Comparison of ENCODE assay signal across 14 cellular contexts in the genomic region with DNA sequence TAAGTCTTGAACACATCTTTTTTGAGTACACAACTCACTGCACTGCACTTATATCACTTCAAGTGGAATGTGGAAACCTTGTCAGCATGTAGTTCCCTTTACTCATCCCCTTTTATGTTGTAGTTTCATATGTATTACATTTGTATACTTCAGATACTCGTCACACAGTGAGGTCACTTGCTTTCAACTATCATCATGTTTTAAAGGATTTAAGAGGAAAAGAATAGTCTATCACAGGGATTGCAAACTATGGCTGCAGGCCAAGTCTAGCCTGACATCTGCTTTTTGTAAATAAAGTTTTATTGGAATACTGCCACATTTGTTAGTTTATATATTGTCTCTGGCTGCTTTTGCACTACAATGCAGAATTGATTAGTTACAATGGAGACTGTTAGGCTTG. TPM values are rescaled to one million over a fixed set of nuclear protein-coding genes. Genes with fewer than 3 reads are reported as not detected.
DNase-seq lines count a peak whose midpoint lies in the region; ATAC-seq and TF ChIP-seq lines count a peak whose summit lies in the region.
"Had no signal": no experiment of that assay in that cellular context is flagged by ENCODE, and none has a peak within 500 bp of the region (broad histone marks: within the 10 kb centered on the region; RNA-seq: fewer than 3 reads in every experiment).

No MANE protein-coding gene starts in this region.

- H3K4me3 ChIP-seq in HEK293 (ENCODE audit: low read depth, low read length): no peak overlapping the region
- H3K4me3 ChIP-seq: left lung, Peyer's patch had no signal

- peak; percentile 88 for ATAC-seq in activated T-helper 17 cell treated with anti-CD3 and anti-CD28 coated beads, Interleukin-2, amount 50 U/mL, for 72 hours (replicated peaks)
- ATAC-seq in HG03045 (IDR thresholded peaks at IDR 0.05; ENCODE audit: unreplicated experiment) (no peak), GM21717 (IDR thresholded peaks at IDR 0.05; ENCODE audit: unreplicated experiment) (no peak)
- ATAC-seq: left lung had no signal

- no peaks in the 10 kb centered on the region for H3K9me3 ChIP-seq in HEK293 (ENCODE audit: control insufficient read depth, insufficient read depth, low read depth, low read length)
- H3K9me3 ChIP-seq: left lung, Peyer's patch had no signal

- CTCF ChIA-PET in HEK293 (lab: Yijun Ruan, JAX): no interaction called here

- peaks cover 27% of the 10 kb centered on the region for H3K4me1 ChIP-seq in HEK293 (ENCODE audit: control insufficient read depth, insufficient read depth, low read length)

- POLR2A ChIA-PET in HEK293 (lab: Yijun Ruan, JAX): no interaction called here

- DNase-seq in EH (ENCODE audit: low read depth): peak; percentile 46
- DNase-seq in foreskin melanocyte: peak; percentile 42
- no peak for DNase-seq in NCI-H2196 treated with DMSO at 0.1 percent for 48 hours (lab: John Stamatoyannopoulos, UW; ENCODE audit: unreplicated experiment)
- DNase-seq: central memory CD4-positive, alpha-beta T cell; DMS 273 treated with DMSO at 0.1 percent for 48 hours; left lung; NCI-H1417 treated with DMSO at 0.1 percent for 48 hours; Peyer's patch; stimulated activated CD4-positive, alpha-beta T cell treated with anti-CD3 and anti-CD28 coated beads, Interleukin-1b, Interleukin-23, amount 100 ng/mL, for 48 hours; stimulated activated naive CD4-positive, alpha-beta T cell treated with Interleukin-2 at 50 U/mL for 16 hours had no signal

- H3K27me3 Mint-ChIP-seq in activated T-helper 17 cell treated with anti-CD3 and anti-CD28 coated beads, Interleukin-2, amount 50 U/mL, for 72 hours: no peaks in the 10 kb centered on the region

- TF ChIP-seq CTCF in HEK293 (tag by site-specific recombination; IDR thresholded peaks at IDR 0.05): no peak

- peaks cover 18% of the 10 kb centered on the region for H3K36me3 Mint-ChIP-seq in activated T-helper 17 cell treated with anti-CD3 and anti-CD28 coated beads, Interleukin-2, amount 50 U/mL, for 72 hours (ENCODE audit: low read depth)

- no peaks in the 10 kb centered on the region; a peak in 2 of 3 replicates for H3K36me3 ChIP-seq in HEK293 (ENCODE audit: control insufficient read depth in 2 of 2, insufficient read depth in 1 of 2, low read length in 2 of 2)
- H3K36me3 ChIP-seq: left lung, Peyer's patch had no signal

- H3K9me3 Mint-ChIP-seq in activated T-helper 17 cell treated with anti-CD3 and anti-CD28 coated beads, Interleukin-2, amount 50 U/mL, for 72 hours: no peaks in the 10 kb centered on the region

- peaks cover 44% of the 10 kb centered on the region for H3K4me1 Mint-ChIP-seq in activated T-helper 17 cell treated with anti-CD3 and anti-CD28 coated beads, Interleukin-2, amount 50 U/mL, for 72 hours

- H3K4me3 Mint-ChIP-seq in activated T-helper 17 cell treated with anti-CD3 and anti-CD28 coated beads, Interleukin-2, amount 50 U/mL, for 72 hours: peak overlapping the region; percentile 23

- no peak overlapping the region for H3K27ac Mint-ChIP-seq in activated T-helper 17 cell treated with anti-CD3 and anti-CD28 coated beads, Interleukin-2, amount 50 U/mL, for 72 hours

- no peak overlapping the region for H3K27ac ChIP-seq in HEK293 (ENCODE audit: extremely low read depth, low read depth, low read length)
- H3K27ac ChIP-seq: left lung, Peyer's patch had no signal

TF ChIP-seq in HEK293, 187 proteins besides CTCF, POLR2A, EP300 and RAD21:
- TF ChIP-seq ZNF174 (tag by site-specific recombination; IDR thresholded peaks at IDR 0.05) (no peak), HOXC10 (CRISPR knock-in tag; IDR thresholded peaks at IDR 0.05) (no peak), ZNF629 (tag by site-specific recombination; IDR thresholded peaks at IDR 0.05) (0 out of 2 replicates have a peak, but pooled peaks have one; percentile 28), GLI4 (tag by site-specific recombination; IDR thresholded peaks at IDR 0.05) (no peak), ZNF354C (tag by site-specific recombination; IDR thresholded peaks at IDR 0.05; ENCODE audit: borderline replicate concordance, low read depth) (no peak), ZNF292 (tag by site-specific recombination; IDR thresholded peaks at IDR 0.05; ENCODE audit: borderline replicate concordance, low read depth) (no peak), ZNF311 (tag by site-specific recombination; IDR thresholded peaks at IDR 0.05; ENCODE audit: borderline replicate concordance) (no peak), ZNF747 (tag by site-specific recombination; IDR thresholded peaks at IDR 0.05) (no peak), ZNF596 (tag by site-specific recombination; IDR thresholded peaks at IDR 0.05) (no peak), ZBTB8A (tag by site-specific recombination; IDR thresholded peaks at IDR 0.05) (no peak), ZNF433 (tag by site-specific recombination; IDR thresholded peaks at IDR 0.05; ENCODE audit: low read depth) (no peak), MZF1 (tag by site-specific recombination; IDR thresholded peaks at IDR 0.05; ENCODE audit: borderline replicate concordance) (peak; percentile 75; the same call in 1 of the 2 replicates), GLIS2 (tag by site-specific recombination; IDR thresholded peaks at IDR 0.05) (no peak), ZNF391 (tag by site-specific recombination; IDR thresholded peaks at IDR 0.05; ENCODE audit: borderline replicate concordance, low read depth) (no peak), ZIC2 (tag by site-specific recombination; IDR thresholded peaks at IDR 0.05) (no peak), ZNF561 (tag by site-specific recombination; IDR thresholded peaks at IDR 0.05; ENCODE audit: borderline replicate concordance) (0 out of 2 replicates have a peak, but pooled peaks have one; percentile 36), ZNF266 (tag by site-specific recombination; IDR thresholded peaks at IDR 0.05; ENCODE audit: low read depth) (no peak), ZNF791 (tag by site-specific recombination; IDR thresholded peaks at IDR 0.05) (no peak), ZNF350 (tag by site-specific recombination; IDR thresholded peaks at IDR 0.05) (no peak)
- TF ChIP-seq, protein P1, sequence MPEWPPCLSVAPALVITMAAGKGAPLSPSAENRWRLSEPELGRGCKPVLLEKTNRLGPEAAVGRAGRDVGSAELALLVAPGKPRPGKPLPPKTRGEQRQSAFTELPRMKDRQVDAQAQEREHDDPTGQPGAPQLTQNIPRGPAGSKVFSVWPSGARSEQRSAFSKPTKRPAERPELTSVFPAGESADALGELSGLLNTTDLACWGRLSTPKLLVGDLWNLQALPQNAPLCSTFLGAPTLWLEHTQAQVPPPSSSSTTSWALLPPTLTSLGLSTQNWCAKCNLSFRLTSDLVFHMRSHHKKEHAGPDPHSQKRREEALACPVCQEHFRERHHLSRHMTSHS (tag by site-specific recombination; IDR thresholded peaks at IDR 0.05): no peak
- TF ChIP-seq, protein P2, sequence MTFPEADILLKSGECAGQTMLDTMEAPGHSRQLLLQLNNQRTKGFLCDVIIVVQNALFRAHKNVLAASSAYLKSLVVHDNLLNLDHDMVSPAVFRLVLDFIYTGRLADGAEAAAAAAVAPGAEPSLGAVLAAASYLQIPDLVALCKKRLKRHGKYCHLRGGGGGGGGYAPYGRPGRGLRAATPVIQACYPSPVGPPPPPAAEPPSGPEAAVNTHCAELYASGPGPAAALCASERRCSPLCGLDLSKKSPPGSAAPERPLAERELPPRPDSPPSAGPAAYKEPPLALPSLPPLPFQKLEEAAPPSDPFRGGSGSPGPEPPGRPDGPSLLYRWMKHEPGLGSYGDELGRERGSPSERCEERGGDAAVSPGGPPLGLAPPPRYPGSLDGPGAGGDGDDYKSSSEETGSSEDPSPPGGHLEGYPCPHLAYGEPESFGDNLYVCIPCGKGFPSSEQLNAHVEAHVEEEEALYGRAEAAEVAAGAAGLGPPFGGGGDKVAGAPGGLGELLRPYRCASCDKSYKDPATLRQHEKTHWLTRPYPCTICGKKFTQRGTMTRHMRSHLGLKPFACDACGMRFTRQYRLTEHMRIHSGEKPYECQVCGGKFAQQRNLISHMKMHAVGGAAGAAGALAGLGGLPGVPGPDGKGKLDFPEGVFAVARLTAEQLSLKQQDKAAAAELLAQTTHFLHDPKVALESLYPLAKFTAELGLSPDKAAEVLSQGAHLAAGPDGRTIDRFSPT (tag by site-specific recombination; IDR thresholded peaks at IDR 0.05): no peak
- TF ChIP-seq, protein P3, sequence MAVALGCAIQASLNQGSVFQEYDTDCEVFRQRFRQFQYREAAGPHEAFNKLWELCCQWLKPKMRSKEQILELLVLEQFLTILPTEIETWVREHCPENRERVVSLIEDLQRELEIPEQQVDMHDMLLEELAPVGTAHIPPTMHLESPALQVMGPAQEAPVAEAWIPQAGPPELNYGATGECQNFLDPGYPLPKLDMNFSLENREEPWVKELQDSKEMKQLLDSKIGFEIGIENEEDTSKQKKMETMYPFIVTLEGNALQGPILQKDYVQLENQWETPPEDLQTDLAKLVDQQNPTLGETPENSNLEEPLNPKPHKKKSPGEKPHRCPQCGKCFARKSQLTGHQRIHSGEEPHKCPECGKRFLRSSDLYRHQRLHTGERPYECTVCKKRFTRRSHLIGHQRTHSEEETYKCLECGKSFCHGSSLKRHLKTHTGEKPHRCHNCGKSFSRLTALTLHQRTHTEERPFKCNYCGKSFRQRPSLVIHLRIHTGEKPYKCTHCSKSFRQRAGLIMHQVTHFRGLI (tag by site-specific recombination; IDR thresholded peaks at IDR 0.05): no peak

RNA-seq across cellular contexts. Expression of a gene that starts 24.3 kb away (rescaled TPM):
- 10 to 100 TPM; 66.4 to 71.1 TPM for total RNA-seq in activated T-helper 17 cell treated with anti-CD3 and anti-CD28 coated beads, Interleukin-2, amount 50 U/mL, for 72 hours
